In the genomic region with DNA sequence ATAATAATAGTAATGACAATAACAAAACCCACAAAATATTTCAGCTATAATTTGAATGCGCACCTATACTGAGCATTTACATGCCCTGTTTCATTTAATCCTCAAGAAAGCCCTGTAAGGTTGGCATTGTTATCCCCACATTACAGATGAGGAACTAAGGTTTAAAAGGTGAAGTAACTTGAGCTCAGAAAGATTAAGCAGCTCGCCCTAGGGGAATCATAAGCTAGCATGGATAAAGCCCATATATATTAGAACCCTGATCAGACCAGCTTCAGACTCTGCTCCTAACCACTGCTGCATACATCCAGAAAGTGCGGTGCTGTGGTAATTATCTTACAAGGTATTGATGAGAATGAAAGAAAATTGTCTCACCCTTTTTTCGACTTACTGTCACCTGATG, we compare ENCODE assay signal across 22 cellular contexts.
"Had no signal": no experiment of that assay in that cellular context is flagged by ENCODE, and none has a peak within 500 bp of the region (broad histone marks: within the 10 kb centered on the region; RNA-seq: fewer than 3 reads in every experiment).

No MANE protein-coding gene starts in this region.

- H3K4me3 Mint-ChIP-seq: activated B cell treated with CpG ODN at 0.5 μM for 24 hours; activated CD8-positive, alpha-beta T cell treated with anti-CD3 and anti-CD28 coated beads for 36 hours; activated T-cell treated with anti-CD3 and anti-CD28 coated beads, Interleukin-2, amount 50 U/mL, for 4 hours; naive thymus-derived CD4-positive, alpha-beta T cell; T-helper 2 cell treated with Interferon-gamma antibody and Interleukin-4, amounts not matched to agents 5 μg/mL and 100 μg/mL, for 36 hours had no signal

- H3K9me3 Mint-ChIP-seq: activated B cell treated with CpG ODN at 0.5 μM for 24 hours; activated CD8-positive, alpha-beta T cell treated with anti-CD3 and anti-CD28 coated beads for 36 hours; activated T-cell treated with anti-CD3 and anti-CD28 coated beads, Interleukin-2, amount 50 U/mL, for 4 hours; T-helper 2 cell treated with Interferon-gamma antibody and Interleukin-4, amounts not matched to agents 5 μg/mL and 100 μg/mL, for 36 hours had no signal

- H3K27me3 Mint-ChIP-seq: activated B cell treated with CpG ODN at 0.5 μM for 24 hours; activated CD8-positive, alpha-beta T cell treated with anti-CD3 and anti-CD28 coated beads for 36 hours; naive thymus-derived CD4-positive, alpha-beta T cell had no signal

- ATAC-seq: activated CD8-positive, alpha-beta T cell treated with anti-CD3 and anti-CD28 coated beads for 36 hours; activated T-cell treated with anti-CD3 and anti-CD28 coated beads, Interleukin-2, amount 50 U/mL, for 4 hours; naive thymus-derived CD4-positive, alpha-beta T cell had no signal

- H3K27ac Mint-ChIP-seq: activated B cell treated with CpG ODN at 0.5 μM for 24 hours; activated CD8-positive, alpha-beta T cell treated with anti-CD3 and anti-CD28 coated beads for 36 hours; naive thymus-derived CD4-positive, alpha-beta T cell; T-helper 2 cell treated with Interferon-gamma antibody and Interleukin-4, amounts not matched to agents 5 μg/mL and 100 μg/mL, for 36 hours had no signal

- H3K4me1 ChIP-seq: foreskin keratinocyte, prostate gland had no signal

- FAIRE-seq: endothelial cell of umbilical vein, small intestine had no signal

- H3K4me3 ChIP-seq: cardiac muscle cell, esophagus squamous epithelium, lung, prostate gland, tibial nerve had no signal

- H3K27me3 ChIP-seq: cardiac muscle cell, esophagus squamous epithelium, foreskin keratinocyte, tibial nerve had no signal

- DNase-seq: activated B cell treated with CpG ODN at 0.5 μM for 24 hours; activated CD4-positive, alpha-beta T cell treated with anti-CD3 and anti-CD28 coated beads for 48 hours; activated CD8-positive, alpha-beta T cell treated with anti-CD3 and anti-CD28 coated beads for 36 hours; activated effector memory CD4-positive, alpha-beta T cell treated with Interleukin-2 at 50 U/mL for 16 hours; activated naive CD4-positive, alpha-beta T cell treated with anti-CD3 and anti-CD28 coated beads, Interleukin-2, amount 50 U/mL, for 16 hours; activated T-cell treated with anti-CD3 and anti-CD28 coated beads, Interleukin-2, amount 50 U/mL, for 4 hours; esophagus squamous epithelium; head of caudate nucleus; naive thymus-derived CD4-positive, alpha-beta T cell; occipital lobe; small intestine; stimulated activated CD4-positive, alpha-beta T cell treated with anti-CD3 and anti-CD28 coated beads, Interleukin-4, amount 100 ng/mL, for 4 hours; stimulated activated CD8-positive, alpha-beta memory T cell treated with anti-CD3 and anti-CD28 coated beads, Interleukin-4, amount 100 ng/mL, for 48 hours; stimulated activated naive CD4-positive, alpha-beta T cell treated with Interleukin-2 at 50 U/mL for 16 hours; substantia nigra had no signal

- H3K4me1 Mint-ChIP-seq: activated B cell treated with CpG ODN at 0.5 μM for 24 hours had no signal

- H3K36me3 ChIP-seq: prostate gland had no signal

- H3K9me3 ChIP-seq: esophagus squamous epithelium, prostate gland, tibial nerve had no signal

- H3K27ac ChIP-seq: cardiac muscle cell, esophagus squamous epithelium, foreskin keratinocyte, prostate gland, tibial nerve had no signal
